Comparison of ENCODE assay signal across 8 cellular contexts in the genomic region with DNA sequence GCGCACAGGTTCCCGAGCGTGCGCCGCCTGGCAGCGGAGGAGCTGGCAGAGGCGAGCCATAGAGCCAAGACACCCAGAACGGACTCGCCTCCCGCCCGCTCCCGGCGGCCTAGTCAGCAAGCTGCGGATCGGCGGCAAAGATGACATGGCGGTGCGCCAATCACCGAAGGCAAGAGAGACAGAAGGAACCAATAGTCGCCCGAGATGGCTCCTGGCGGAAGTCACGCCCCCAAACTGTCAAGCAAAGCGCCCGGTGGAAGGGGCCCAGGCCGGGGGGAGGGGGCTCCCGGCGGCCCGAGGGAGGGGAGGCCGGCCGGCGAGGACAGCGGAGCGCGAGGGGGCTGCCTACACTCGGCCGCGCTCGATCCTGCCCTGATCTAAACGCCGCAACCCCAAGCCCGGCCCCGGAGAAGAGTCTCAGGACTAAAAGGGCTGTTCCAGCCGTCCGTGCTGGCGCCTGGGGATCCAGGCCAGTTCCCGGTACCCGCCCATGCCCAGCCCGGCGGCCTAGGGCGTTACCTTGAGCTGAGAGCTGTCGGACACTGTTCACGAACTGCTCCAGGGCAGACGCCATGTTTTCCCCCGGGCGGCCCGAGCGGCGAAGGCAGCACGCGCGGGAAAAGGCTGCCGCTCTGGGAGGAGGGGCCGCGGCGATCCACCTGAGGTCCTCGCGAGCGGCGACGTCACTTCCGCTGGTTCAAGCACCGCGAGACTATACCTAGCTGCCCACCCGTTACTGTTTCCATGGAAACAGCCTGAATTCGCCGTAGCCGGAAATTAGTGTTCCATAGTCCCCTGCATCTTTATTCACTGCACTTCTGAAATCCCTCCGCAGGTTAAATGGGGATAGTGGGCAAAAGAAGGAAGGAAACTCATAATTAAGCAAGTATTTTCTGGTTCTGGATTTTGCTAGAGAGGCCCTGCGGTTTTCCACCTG. TPM values are rescaled to one million over a fixed set of nuclear protein-coding genes. Genes with fewer than 3 reads are reported as not detected.
DNase-seq lines count a peak whose midpoint lies in the region; TF ChIP-seq lines count a peak whose summit lies in the region.

A gene (minus strand): TSS at position 634 of the 937 bp plus-strand sequence. CDS start 60 bp downstream, at position 574.

- H3K27me3 ChIP-seq in effector memory CD4-positive, alpha-beta T cell (replicated peaks; ENCODE audit: control insufficient read depth, insufficient read depth, low read length, poor library complexity, severe bottlenecking): no peaks in the 10 kb centered on the region

- peak within 1 kb of the TSS; percentile 95 for H3K27ac ChIP-seq in effector memory CD4-positive, alpha-beta T cell (ENCODE audit: insufficient read depth, low read length, poor library complexity, severe bottlenecking)

- no peaks in the 10 kb centered on the region for H3K9me3 ChIP-seq in effector memory CD4-positive, alpha-beta T cell (ENCODE audit: control insufficient read depth, low read length)

- TF ChIP-seq CTCF in GM20000 (IDR thresholded peaks at IDR 0.05; ENCODE audit: extremely low read depth, missing control alignments): no peak

- peak within 1 kb of the TSS; percentile 94 for H3K4me3 ChIP-seq in effector memory CD4-positive, alpha-beta T cell (ENCODE audit: insufficient read depth, low read depth, low read length, poor library complexity, severe bottlenecking)

- CTCF ChIA-PET in activated CD8-positive, alpha-beta memory T cell treated with anti-CD3 and anti-CD28 coated beads for 36 hours (lab: Charles Lee): interaction anchor here (0.7 to 1.5 kb wide), 4 partner anchors 12 to 33 kb away, joined by 3 to 6 read pairs (median 4); no protein-coding TSS in a partner anchor

- peaks cover 4% of the 10 kb centered on the region for H3K36me3 ChIP-seq in effector memory CD4-positive, alpha-beta T cell (ENCODE audit: control insufficient read depth, insufficient read depth, low read length)

- peaks cover 9% of the 10 kb centered on the region for H3K4me1 ChIP-seq in effector memory CD4-positive, alpha-beta T cell (ENCODE audit: control insufficient read depth, insufficient read depth, low read length, poor library complexity, severe bottlenecking)

- POLR2A ChIA-PET in activated CD8-positive, alpha-beta memory T cell treated with anti-CD3 and anti-CD28 coated beads for 36 hours (lab: Charles Lee): interaction anchor here (0.5 to 1.6 kb wide), 8 partner anchors 13 to 565 kb away, joined by 3 to 10 read pairs (median 3); no protein-coding TSS in a partner anchor

- DNase-seq in CMK (ENCODE audit: low read depth) (peak; percentile 93), GM20000 (ENCODE audit: low spot score) (peak; percentile 96), HT-29 (ENCODE audit: low spot score) (peak; percentile 90), NOMO-1 (lab: John Stamatoyannopoulos, UW; ENCODE audit: unreplicated experiment in 2 of 2) (peak; percentile 96 to 99), medulla oblongata (ENCODE audit: extremely low spot score) (peak; percentile 99)
- DNase-seq in effector memory CD4-positive, alpha-beta T cell: peak; percentile 93 to 97 (median 93)
- DNase-seq in stimulated activated CD8-positive, alpha-beta memory T cell treated with anti-CD3 and anti-CD28 coated beads, Interleukin-12 subunit alpha, Interleukin-12 subunit beta, amount 100 ng/mL, for 1 hour (ENCODE audit: low read depth): peak; percentile 97

RNA-seq across cellular contexts. Expression of the gene that starts here (rescaled TPM):
- total RNA-seq in HT-29 (2014; rRNA removed; shearing (Covaris generic)): 35.4 and 44.9 TPM in 2 replicates
- 100 to 1,000 TPM; 136 to 141 TPM for total RNA-seq in activated CD8-positive, alpha-beta memory T cell treated with anti-CD3 and anti-CD28 coated beads for 36 hours

Comparison
In these comparisons a context has a peak if more than half of its experiments do, and no peak if none do; other contexts are left out.
1. Peak in every context shown above with its lines: DNase-seq, H3K4me3 ChIP-seq and H3K27ac ChIP-seq.